In the genomic region with DNA sequence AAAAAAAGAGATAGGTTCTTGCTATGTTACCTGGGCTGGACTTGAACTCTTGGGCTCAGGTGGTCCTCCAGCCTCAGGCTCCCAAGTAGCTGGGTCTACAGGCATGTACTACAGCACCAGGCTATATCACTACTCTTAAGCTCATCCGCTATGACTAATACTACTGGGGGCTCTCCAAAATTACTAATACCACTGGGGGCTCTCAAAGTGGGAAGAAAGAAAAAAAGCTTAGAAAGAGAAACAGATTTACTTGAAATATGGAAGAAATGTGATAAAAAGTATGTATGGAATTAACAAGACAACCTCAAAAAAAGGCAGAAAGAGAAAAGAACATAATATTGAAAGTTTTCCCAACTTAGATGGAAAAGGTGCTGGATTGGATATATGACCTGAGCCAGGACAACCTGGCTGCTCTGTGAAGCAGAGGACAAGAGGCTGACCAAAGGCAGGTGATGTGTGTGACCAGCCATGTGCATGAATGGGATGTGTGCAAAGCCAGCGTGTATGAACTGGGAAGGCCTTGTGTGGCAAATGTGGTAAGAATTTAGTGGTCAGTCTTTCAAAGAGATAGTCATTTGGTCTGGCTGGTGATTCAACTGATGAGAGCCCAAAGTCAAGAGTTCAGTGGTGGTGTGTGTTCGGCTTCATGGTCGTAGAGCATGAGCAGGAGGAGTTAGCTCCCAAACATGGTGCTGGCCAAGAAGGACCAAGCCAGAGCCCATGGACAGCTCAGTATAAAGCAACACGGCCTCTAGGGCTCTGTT, we compare ENCODE assay signal across 11 cellular contexts.
A peak's percentile ranks its signal among the peaks of the same experiment; 100 is the strongest.
DNase-seq lines count a peak whose midpoint lies in the region; ATAC-seq and TF ChIP-seq lines count a peak whose summit lies in the region.
"Had no signal": no experiment of that assay in that cellular context is flagged by ENCODE, and none has a peak within 500 bp of the region (broad histone marks: within the 10 kb centered on the region; RNA-seq: fewer than 3 reads in every experiment).

No MANE protein-coding gene starts in this region.

- CTCF ChIA-PET in PC-3 (lab: Charles Lee): interaction anchor here (0.7 kb wide), 1 partner anchor 50 kb away, joined by 3 read pairs; no protein-coding TSS in a partner anchor

- H3K9me3 ChIP-seq in prostate gland: no peaks in the 10 kb centered on the region
- no peaks in the 10 kb centered on the region for H3K9me3 ChIP-seq in right atrium auricular region
- H3K9me3 ChIP-seq in PC-3 (ENCODE audit: low read length): no peaks in the 10 kb centered on the region

- POLR2A ChIA-PET in PC-3 (lab: Charles Lee; ENCODE audit: unreplicated experiment): no interaction called here

- H3K27me3 ChIP-seq in prostate gland (replicated peaks; ENCODE audit: insufficient read depth): no peaks in the 10 kb centered on the region
- no peaks in the 10 kb centered on the region for H3K27me3 ChIP-seq in right atrium auricular region
- H3K27me3 ChIP-seq in PC-3 (ENCODE audit: low read length): no peaks in the 10 kb centered on the region

- peak; percentile 63 for ATAC-seq in GM18909 (IDR thresholded peaks at IDR 0.05; ENCODE audit: poor library complexity, unreplicated experiment)
- ATAC-seq in HG03432 (IDR thresholded peaks at IDR 0.05; ENCODE audit: unreplicated experiment): peak; percentile 70
- no peak for ATAC-seq in central memory CD8-positive, alpha-beta T cell (replicated peaks; ENCODE audit: extremely low read depth, poor library complexity, severe bottlenecking)
- no peak for ATAC-seq in PC-3
- ATAC-seq: Panc1 had no signal

- no peaks in the 10 kb centered on the region for H3F3A ChIP-seq in PC-3 (ENCODE audit: low read length, unreplicated experiment)

- intact Hi-C loops in prostate gland (cut with DNase I) (no loop called here), PC-3 (cut with micrococcal nuclease) (no loop called here)

- H2AFZ ChIP-seq in PC-3 (ENCODE audit: low read length): no peak overlapping the region

- H3K27me3 Mint-ChIP-seq in central memory CD8-positive, alpha-beta T cell: no peaks in the 10 kb centered on the region

- no peak overlapping the region for H3K27ac ChIP-seq in prostate gland
- H3K27ac ChIP-seq in right atrium auricular region: no peak overlapping the region
- H3K27ac ChIP-seq in PC-3 (ENCODE audit: low read length): no peak overlapping the region
- H3K27ac ChIP-seq: C4-2B had no signal

- H3K4me1 ChIP-seq in prostate gland (replicated peaks) (no peaks in the 10 kb centered on the region), right atrium auricular region (peaks cover 0 to 41% of the 10 kb centered on the region in 2 donors), PC-3 (ENCODE audit: insufficient read depth, low read length) (peaks cover 5% of the 10 kb centered on the region; the same call in 1 of the 2 replicates)

- TF ChIP-seq POLR2A in prostate gland (IDR thresholded peaks at IDR 0.05): no peak

- peaks cover 31% of the 10 kb centered on the region for H3K36me3 Mint-ChIP-seq in central memory CD8-positive, alpha-beta T cell (ENCODE audit: insufficient read depth)

- no peak overlapping the region for H3K9ac ChIP-seq in PC-3 (ENCODE audit: low read length)

- H3K27ac Mint-ChIP-seq in central memory CD8-positive, alpha-beta T cell (ENCODE audit: low read depth): peak overlapping the region; percentile 39

- H3K4me1 Mint-ChIP-seq in central memory CD8-positive, alpha-beta T cell: peaks cover 59% of the 10 kb centered on the region

- H3K79me2 ChIP-seq in PC-3 (ENCODE audit: low read length): no peaks in the 10 kb centered on the region

- H3K4me3 ChIP-seq in prostate gland: no peak overlapping the region
- H3K4me3 ChIP-seq in right atrium auricular region: no peak overlapping the region
- H3K4me3 ChIP-seq in PC-3 (ENCODE audit: low read length): no peak overlapping the region

- DNase-seq in AG08395 (ENCODE audit: low spot score) (peak; percentile 47), prostate gland (ENCODE audit: low spot score) (no peak), right atrium auricular region (ENCODE audit: low spot score) (no peak), PC-3 (no peak), GM13977 (ENCODE audit: low spot score) (no peak)
- no peak for DNase-seq in central memory CD8-positive, alpha-beta T cell (ENCODE audit: low spot score in 2 of 2)
- DNase-seq: NCI-H1694 treated with DMSO at 0.1 percent for 48 hours had no signal

- H3K36me3 ChIP-seq in prostate gland: no peaks in the 10 kb centered on the region
- H3K36me3 ChIP-seq in right atrium auricular region: peaks cover 29% of the 10 kb centered on the region
- peaks cover 3% of the 10 kb centered on the region for H3K36me3 ChIP-seq in PC-3 (ENCODE audit: low read depth, low read length)

- H3K4me2 ChIP-seq in PC-3 (ENCODE audit: low read length): no peak overlapping the region

- WGBS in prostate gland: 89% methylated on average over 5 of the region's 5 CpGs

- no peaks in the 10 kb centered on the region for H4K20me1 ChIP-seq in PC-3 (ENCODE audit: low read length)

- H3K9me3 Mint-ChIP-seq in central memory CD8-positive, alpha-beta T cell: no peaks in the 10 kb centered on the region

- TF ChIP-seq CTCF in prostate gland (IDR thresholded peaks at IDR 0.05) (no peak), right atrium auricular region (IDR thresholded peaks at IDR 0.05) (no peak), PC-3 (conservative IDR thresholded peaks at IDR 0.05; ENCODE audit: low read depth, low read length) (no peak), GM13977 (IDR thresholded peaks at IDR 0.05; ENCODE audit: extremely low read depth, insufficient read depth, missing control alignments) (no peak)

- no TSS peak for BruUV-seq in PC-3 (replicated peaks; lab: Mats Ljungman, UMichigan)

- H3K9me2 ChIP-seq in PC-3 (replicated peaks; ENCODE audit: low read length): no peaks in the 10 kb centered on the region

- H3K4me3 Mint-ChIP-seq in central memory CD8-positive, alpha-beta T cell: no peak overlapping the region

- in situ Hi-C loops in GM13977 (cut with MboI; ENCODE audit: low pct_unique_long_range_greater_than_20kb, low sequenced_read_pairs, unreplicated experiment): no loop called here

Comparison
In these comparisons a context has a peak if more than half of its experiments do, and no peak if none do; other contexts are left out.
1. ATAC-seq: peak in GM18909 (single experiment) and HG03432 (single experiment); none in central memory CD8-positive, alpha-beta T cell (single experiment) and PC-3 (single experiment).